Comparison of ENCODE assay signal across 9 cellular contexts in the genomic region with DNA sequence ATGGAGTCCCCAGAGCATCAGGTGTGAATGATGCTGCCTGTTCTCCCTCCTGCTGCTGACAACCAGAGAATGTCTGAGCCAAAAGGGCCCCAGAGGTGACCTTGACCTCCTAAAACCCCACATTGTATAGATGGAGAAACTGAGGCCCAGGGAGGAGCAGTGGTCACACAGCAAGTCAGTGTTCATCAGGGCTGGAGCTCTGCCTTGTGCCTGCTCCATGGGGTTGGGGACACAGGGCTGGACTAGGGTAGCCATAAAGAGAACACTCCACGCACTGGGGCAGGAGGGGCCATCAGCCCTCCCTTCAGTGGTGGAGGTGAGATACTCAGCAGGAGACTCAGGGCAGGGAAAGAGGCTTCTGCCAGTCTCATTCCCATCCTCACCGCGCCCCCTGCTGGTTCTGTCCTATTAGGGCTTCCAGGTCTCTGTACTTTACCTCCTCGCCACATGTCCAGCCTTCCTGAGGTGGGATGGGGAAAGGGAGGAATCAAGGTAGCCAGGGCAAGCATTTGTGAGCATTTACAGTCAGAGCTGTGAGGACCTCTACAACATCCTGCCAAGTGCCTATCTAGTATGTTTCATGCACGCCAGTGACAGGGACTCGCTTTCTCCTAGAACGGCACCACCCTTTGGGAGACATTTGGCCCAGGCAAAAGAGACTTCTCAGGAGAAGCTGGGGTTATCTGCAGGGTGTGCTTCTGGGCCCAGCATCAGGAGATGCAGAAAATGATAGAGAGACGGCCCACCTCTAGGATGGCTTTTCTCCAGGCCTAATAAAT. TPM values are rescaled to one million over a fixed set of nuclear protein-coding genes. Genes with fewer than 3 reads are reported as not detected.
DNase-seq lines count a peak whose midpoint lies in the region; ATAC-seq, FAIRE-seq and TF ChIP-seq lines count a peak whose summit lies in the region.
"Had no signal": no experiment of that assay in that cellular context is flagged by ENCODE, and none has a peak within 500 bp of the region (broad histone marks: within the 10 kb centered on the region; RNA-seq: fewer than 3 reads in every experiment).

No MANE protein-coding gene starts in this region.

- H3K4me3 Mint-ChIP-seq in CD4-positive, alpha-beta T cell = no peak overlapping the region
- H3K4me3 Mint-ChIP-seq: IgD-negative memory B cell had no signal

- intact Hi-C loops in CD4-positive, alpha-beta T cell (cut with DNase I, micrococcal nuclease) = loop anchor here (1.0 kb wide), 1 partner anchor 103 kb away; no protein-coding TSS in a partner anchor
- intact Hi-C loops in pancreas (cut with DNase I) = loop anchor here in 2 of 3 donors (5.0 kb wide), 1 partner anchor 105 kb away; no protein-coding TSS in a partner anchor
- intact Hi-C loops in upper lobe of right lung (cut with DNase I) = loop anchor here (10.0 kb wide), 1 partner anchor 97 kb away; no protein-coding TSS in a partner anchor

- H3K36me3 ChIP-seq in pancreas (no peaks in the 10 kb centered on the region), upper lobe of right lung (no peaks in the 10 kb centered on the region)

- H3K27ac ChIP-seq in CD4-positive, alpha-beta T cell (ENCODE audit: low read depth, low read length) = no peak overlapping the region
- H3K27ac ChIP-seq in foreskin keratinocyte (no peak overlapping the region), pancreas (no peak overlapping the region), upper lobe of right lung (no peak overlapping the region)

- no peak for FAIRE-seq in pancreas (lab: Jason Lieb, UNC)

- no peaks in the 10 kb centered on the region for H3K27me3 Mint-ChIP-seq in CD4-positive, alpha-beta T cell
- H3K27me3 Mint-ChIP-seq: IgD-negative memory B cell had no signal

- H3K4me1 Mint-ChIP-seq in CD4-positive, alpha-beta T cell (ENCODE audit: low read depth) = no peaks in the 10 kb centered on the region

- peak; percentile 17 to 69 (median 43) for DNase-seq in CD4-positive, alpha-beta T cell
- peak; percentile 58 for DNase-seq in RPMI7951 (ENCODE audit: low read depth)
- DNase-seq in activated T-helper 9 cell treated with anti-CD3 and anti-CD28 coated beads, Interleukin-2, amount 50 U/mL, for 16 hours (ENCODE audit: low read depth) = peak; percentile 40
- DNase-seq in foreskin keratinocyte = peak in 1 of 2 donors; percentile 47
- DNase-seq in pancreas = peak; percentile 55 to 95 (median 80)
- peak; percentile 87 for DNase-seq in upper lobe of right lung

- TF ChIP-seq CTCF in CD4-positive, alpha-beta T cell (IDR thresholded peaks at IDR 0.05) = peak; percentile 62
- peak; percentile 81 for TF ChIP-seq CTCF in foreskin keratinocyte (conservative IDR thresholded peaks at IDR 0.05)
- peak; percentile 53 to 72 (median 64) for TF ChIP-seq CTCF in pancreas (IDR thresholded peaks at IDR 0.05)
- peak; percentile 71 for TF ChIP-seq CTCF in upper lobe of right lung (IDR thresholded peaks at IDR 0.05)

- WGBS in pancreas, 2 donors = 44 to 49% methylated on average over 8 of the region's 8 CpGs

- POLR2A ChIA-PET in CD4-positive, alpha-beta T cell (lab: Charles Lee) = interaction anchor here (0.9 kb wide), 1 partner anchor 43 kb away, joined by 3 read pairs; the partner anchor contains the start of gene NEU3

- no peak overlapping the region for H3K27ac Mint-ChIP-seq in CD4-positive, alpha-beta T cell
- H3K27ac Mint-ChIP-seq: IgD-negative memory B cell had no signal

- H3K4me3 ChIP-seq in pancreas (no peak overlapping the region), upper lobe of right lung (no peak overlapping the region)

- no peaks in the 10 kb centered on the region for H3K27me3 ChIP-seq in CD4-positive, alpha-beta T cell (ENCODE audit: control insufficient read depth, insufficient read depth, low read length)
- H3K27me3 ChIP-seq in foreskin keratinocyte = peaks cover 15% of the 10 kb centered on the region
- no peaks in the 10 kb centered on the region for H3K27me3 ChIP-seq in pancreas
- H3K27me3 ChIP-seq in upper lobe of right lung = no peaks in the 10 kb centered on the region

- H3K4me1 ChIP-seq in foreskin keratinocyte = no peaks in the 10 kb centered on the region
- H3K4me1 ChIP-seq in pancreas = no peaks in the 10 kb centered on the region
- no peaks in the 10 kb centered on the region for H3K4me1 ChIP-seq in upper lobe of right lung

- no peaks in the 10 kb centered on the region for H3K9me3 ChIP-seq in CD4-positive, alpha-beta T cell (ENCODE audit: control insufficient read depth, low read length)
- H3K9me3 ChIP-seq in pancreas (no peaks in the 10 kb centered on the region), upper lobe of right lung (no peaks in the 10 kb centered on the region)

- ATAC-seq in CD4-positive, alpha-beta T cell (ENCODE audit: poor library complexity) = no peak
- ATAC-seq in HG02759 (IDR thresholded peaks at IDR 0.05; ENCODE audit: unreplicated experiment) (peak; percentile 45), foreskin keratinocyte (peak; percentile 78), pancreas (peak; percentile 72 to 95 (median 92)), upper lobe of right lung (peak; percentile 86), GM21367 (IDR thresholded peaks at IDR 0.05; ENCODE audit: unreplicated experiment) (no peak)

- CTCF ChIA-PET in CD4-positive, alpha-beta T cell (lab: Charles Lee) = interaction anchor here (0.8 to 1.2 kb wide), 2 partner anchors 9 to 102 kb away, joined by 4 read pairs; no protein-coding TSS in a partner anchor

- H3K9me3 Mint-ChIP-seq in CD4-positive, alpha-beta T cell = no peaks in the 10 kb centered on the region
- H3K9me3 Mint-ChIP-seq: IgD-negative memory B cell had no signal

- H3K36me3 Mint-ChIP-seq in CD4-positive, alpha-beta T cell (ENCODE audit: low read depth) = no peaks in the 10 kb centered on the region

RNA-seq across cellular contexts. Expression of gene NEU3, which starts 43.2 kb away (rescaled TPM):
- total RNA-seq in CD4-positive, alpha-beta T cell = 10 to 100 TPM in 1 of 2 experiments, 1 to 10 TPM in 1; 9.7 to 10.6 TPM
- 5.5 and 5.9 TPM in 2 replicates for total RNA-seq in RPMI7951 (2014; rRNA removed; shearing (Covaris generic))
- total RNA-seq in foreskin keratinocyte = 6.9 and 7.4 TPM in 2 replicates
- polyA plus RNA-seq in foreskin keratinocyte = 1.8 and 2.9 TPM in 2 replicates
- 1 to 10 TPM; 3.1 to 7.2 (median 4.0) TPM for total RNA-seq in pancreas
- 1 to 10 TPM; 3.8 to 6.2 TPM for polyA plus RNA-seq in pancreas
- total RNA-seq in upper lobe of right lung = 9.6 TPM

Comparison
In these comparisons a context has a peak if more than half of its experiments do, and no peak if none do; other contexts are left out.
1. ATAC-seq: peak in HG02759 (single experiment), foreskin keratinocyte (single experiment), pancreas (4 of 4) and upper lobe of right lung (single experiment); none in CD4-positive, alpha-beta T cell (single experiment) and GM21367 (single experiment).
2. Peak in every context shown above with its lines, with median percentiles within 50 percentile points of each other: CTCF ChIP-seq.